ENCODE assay signal across 1 cellular context in the genomic region with DNA sequence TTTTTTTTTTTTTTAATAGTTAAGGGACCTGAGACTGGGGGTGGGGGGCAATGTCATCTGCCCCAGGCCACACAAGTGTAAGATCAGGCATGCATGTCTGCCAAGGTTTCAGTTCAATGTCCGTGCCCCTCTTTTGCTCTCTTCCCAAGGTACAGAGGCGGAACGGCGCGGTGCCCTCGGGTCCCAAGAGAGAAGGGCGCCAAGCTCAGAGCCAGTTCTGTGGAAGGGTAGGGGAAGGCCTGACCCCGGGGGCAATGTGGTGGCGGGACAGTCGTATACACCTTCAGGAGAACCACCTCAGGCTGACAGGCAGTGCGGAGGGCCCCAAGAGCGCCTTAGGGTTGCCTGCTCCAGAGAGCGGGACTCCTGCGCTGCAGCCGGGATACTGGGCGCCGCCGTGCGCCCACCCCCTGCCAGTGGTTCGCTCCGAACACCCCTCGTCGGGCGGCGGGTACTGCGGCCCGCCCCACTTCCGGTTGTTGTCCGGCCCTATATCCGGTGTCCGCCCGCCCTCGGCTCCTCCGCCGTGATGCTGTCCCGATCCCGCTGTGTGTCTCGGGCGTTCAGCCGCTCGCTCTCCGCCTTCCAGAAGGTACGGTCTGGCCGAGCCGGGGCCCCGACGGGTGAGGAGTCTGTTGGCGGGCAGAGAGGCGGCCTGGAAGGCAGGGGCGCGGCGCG.
TF ChIP-seq lines count a peak whose summit lies in the region.

A gene (plus strand): TSS at position 492 of the 678 bp plus-strand sequence. CDS start 38 bp downstream, at position 530.

TF ChIP-seq in K562, 482 proteins besides CTCF, POLR2A, EP300 and RAD21 (continued from another document and continues in another):
- TF ChIP-seq, protein P1, sequence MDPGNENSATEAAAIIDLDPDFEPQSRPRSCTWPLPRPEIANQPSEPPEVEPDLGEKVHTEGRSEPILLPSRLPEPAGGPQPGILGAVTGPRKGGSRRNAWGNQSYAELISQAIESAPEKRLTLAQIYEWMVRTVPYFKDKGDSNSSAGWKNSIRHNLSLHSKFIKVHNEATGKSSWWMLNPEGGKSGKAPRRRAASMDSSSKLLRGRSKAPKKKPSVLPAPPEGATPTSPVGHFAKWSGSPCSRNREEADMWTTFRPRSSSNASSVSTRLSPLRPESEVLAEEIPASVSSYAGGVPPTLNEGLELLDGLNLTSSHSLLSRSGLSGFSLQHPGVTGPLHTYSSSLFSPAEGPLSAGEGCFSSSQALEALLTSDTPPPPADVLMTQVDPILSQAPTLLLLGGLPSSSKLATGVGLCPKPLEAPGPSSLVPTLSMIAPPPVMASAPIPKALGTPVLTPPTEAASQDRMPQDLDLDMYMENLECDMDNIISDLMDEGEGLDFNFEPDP (CRISPR knock-in tag; IDR thresholded peaks at IDR 0.05), result no peak
- TF ChIP-seq, protein P2, sequence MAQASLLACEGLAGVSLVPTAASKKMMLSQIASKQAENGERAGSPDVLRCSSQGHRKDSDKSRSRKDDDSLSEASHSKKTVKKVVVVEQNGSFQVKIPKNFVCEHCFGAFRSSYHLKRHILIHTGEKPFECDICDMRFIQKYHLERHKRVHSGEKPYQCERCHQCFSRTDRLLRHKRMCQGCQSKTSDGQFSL (CRISPR knock-in tag; IDR thresholded peaks at IDR 0.05), result no peak
- TF ChIP-seq, protein P2 (tag; IDR thresholded peaks at IDR 0.05), result no peak
- TF ChIP-seq, protein P3, sequence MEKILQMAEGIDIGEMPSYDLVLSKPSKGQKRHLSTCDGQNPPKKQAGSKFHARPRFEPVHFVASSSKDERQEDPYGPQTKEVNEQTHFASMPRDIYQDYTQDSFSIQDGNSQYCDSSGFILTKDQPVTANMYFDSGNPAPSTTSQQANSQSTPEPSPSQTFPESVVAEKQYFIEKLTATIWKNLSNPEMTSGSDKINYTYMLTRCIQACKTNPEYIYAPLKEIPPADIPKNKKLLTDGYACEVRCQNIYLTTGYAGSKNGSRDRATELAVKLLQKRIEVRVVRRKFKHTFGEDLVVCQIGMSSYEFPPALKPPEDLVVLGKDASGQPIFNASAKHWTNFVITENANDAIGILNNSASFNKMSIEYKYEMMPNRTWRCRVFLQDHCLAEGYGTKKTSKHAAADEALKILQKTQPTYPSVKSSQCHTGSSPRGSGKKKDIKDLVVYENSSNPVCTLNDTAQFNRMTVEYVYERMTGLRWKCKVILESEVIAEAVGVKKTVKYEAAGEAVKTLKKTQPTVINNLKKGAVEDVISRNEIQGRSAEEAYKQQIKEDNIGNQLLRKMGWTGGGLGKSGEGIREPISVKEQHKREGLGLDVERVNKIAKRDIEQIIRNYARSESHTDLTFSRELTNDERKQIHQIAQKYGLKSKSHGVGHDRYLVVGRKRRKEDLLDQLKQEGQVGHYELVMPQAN (IDR thresholded peaks at IDR 0.05; ENCODE audit: borderline replicate concordance), result no peak
- TF ChIP-seq PML (IDR thresholded peaks at IDR 0.05; ENCODE audit: low read length), result peak; percentile 30; the same call in 1 of the 2 replicates
- no peak for TF ChIP-seq ZNF174 (CRISPR knock-in tag; IDR thresholded peaks at IDR 0.05)
- peak; percentile 95 for TF ChIP-seq BHLHE40 (IDR thresholded peaks at IDR 0.05; ENCODE audit: low read length)
- TF ChIP-seq FOXA3 (CRISPR knock-in tag; conservative IDR thresholded peaks at IDR 0.05 in 1 of 2, IDR thresholded peaks at IDR 0.05 in 1 of 2), result no peak
- TF ChIP-seq, protein P4, sequence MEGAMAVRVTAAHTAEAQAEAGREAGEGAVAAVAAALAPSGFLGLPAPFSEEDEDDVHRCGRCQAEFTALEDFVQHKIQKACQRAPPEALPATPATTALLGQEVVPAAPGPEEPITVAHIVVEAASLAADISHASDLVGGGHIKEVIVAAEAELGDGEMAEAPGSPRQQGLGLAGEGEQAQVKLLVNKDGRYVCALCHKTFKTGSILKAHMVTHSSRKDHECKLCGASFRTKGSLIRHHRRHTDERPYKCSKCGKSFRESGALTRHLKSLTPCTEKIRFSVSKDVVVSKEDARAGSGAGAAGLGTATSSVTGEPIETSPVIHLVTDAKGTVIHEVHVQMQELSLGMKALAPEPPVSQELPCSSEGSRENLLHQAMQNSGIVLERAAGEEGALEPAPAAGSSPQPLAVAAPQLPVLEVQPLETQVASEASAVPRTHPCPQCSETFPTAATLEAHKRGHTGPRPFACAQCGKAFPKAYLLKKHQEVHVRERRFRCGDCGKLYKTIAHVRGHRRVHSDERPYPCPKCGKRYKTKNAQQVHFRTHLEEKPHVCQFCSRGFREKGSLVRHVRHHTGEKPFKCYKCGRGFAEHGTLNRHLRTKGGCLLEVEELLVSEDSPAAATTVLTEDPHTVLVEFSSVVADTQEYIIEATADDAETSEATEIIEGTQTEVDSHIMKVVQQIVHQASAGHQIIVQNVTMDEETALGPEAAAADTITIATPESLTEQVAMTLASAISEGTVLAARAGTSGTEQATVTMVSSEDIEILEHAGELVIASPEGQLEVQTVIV (CRISPR knock-in tag; IDR thresholded peaks at IDR 0.05; ENCODE audit: borderline replicate concordance), result no peak
- TF ChIP-seq, protein P5, sequence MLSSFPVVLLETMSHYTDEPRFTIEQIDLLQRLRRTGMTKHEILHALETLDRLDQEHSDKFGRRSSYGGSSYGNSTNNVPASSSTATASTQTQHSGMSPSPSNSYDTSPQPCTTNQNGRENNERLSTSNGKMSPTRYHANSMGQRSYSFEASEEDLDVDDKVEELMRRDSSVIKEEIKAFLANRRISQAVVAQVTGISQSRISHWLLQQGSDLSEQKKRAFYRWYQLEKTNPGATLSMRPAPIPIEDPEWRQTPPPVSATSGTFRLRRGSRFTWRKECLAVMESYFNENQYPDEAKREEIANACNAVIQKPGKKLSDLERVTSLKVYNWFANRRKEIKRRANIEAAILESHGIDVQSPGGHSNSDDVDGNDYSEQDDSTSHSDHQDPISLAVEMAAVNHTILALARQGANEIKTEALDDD (IDR thresholded peaks at IDR 0.05), result no peak
- no peak for TF ChIP-seq ZNF584 (CRISPR knock-in tag; IDR thresholded peaks at IDR 0.05; ENCODE audit: low read depth)
- TF ChIP-seq FOXK2 (conservative IDR thresholded peaks at IDR 0.05 in 1 of 2, IDR thresholded peaks at IDR 0.05 in 1 of 2; ENCODE audit: low read depth in 2 of 2), result peak in 1 of 2 experiments; percentile 99; a peak in 2 of 4 replicates
- TF ChIP-seq, protein P6, sequence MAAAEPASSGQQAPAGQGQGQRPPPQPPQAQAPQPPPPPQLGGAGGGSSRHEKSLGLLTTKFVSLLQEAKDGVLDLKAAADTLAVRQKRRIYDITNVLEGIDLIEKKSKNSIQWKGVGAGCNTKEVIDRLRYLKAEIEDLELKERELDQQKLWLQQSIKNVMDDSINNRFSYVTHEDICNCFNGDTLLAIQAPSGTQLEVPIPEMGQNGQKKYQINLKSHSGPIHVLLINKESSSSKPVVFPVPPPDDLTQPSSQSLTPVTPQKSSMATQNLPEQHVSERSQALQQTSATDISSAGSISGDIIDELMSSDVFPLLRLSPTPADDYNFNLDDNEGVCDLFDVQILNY (CRISPR knock-in tag; IDR thresholded peaks at IDR 0.05), result no peak
- TF ChIP-seq, protein P7, sequence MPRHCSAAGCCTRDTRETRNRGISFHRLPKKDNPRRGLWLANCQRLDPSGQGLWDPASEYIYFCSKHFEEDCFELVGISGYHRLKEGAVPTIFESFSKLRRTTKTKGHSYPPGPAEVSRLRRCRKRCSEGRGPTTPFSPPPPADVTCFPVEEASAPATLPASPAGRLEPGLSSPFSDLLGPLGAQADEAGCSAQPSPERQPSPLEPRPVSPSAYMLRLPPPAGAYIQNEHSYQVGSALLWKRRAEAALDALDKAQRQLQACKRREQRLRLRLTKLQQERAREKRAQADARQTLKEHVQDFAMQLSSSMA (CRISPR knock-in tag; IDR thresholded peaks at IDR 0.05), result no peak
- TF ChIP-seq KLF1 (tag; IDR thresholded peaks at IDR 0.05), result no peak
- no peak for TF ChIP-seq ZNF217 (CRISPR knock-in tag; IDR thresholded peaks at IDR 0.05)
- no peak for TF ChIP-seq ARID2 (IDR thresholded peaks at IDR 0.05)
- TF ChIP-seq NCOA4 (IDR thresholded peaks at IDR 0.05; ENCODE audit: partially characterized antibody), result no peak
- no peak for TF ChIP-seq RFX5 (IDR thresholded peaks at IDR 0.05; ENCODE audit: low read depth, low read length)
- TF ChIP-seq EGR1 (conservative IDR thresholded peaks at IDR 0.05), result no peak
- no peak for TF ChIP-seq NFATC3 (IDR thresholded peaks at IDR 0.05)
- no peak for TF ChIP-seq HDGF (IDR thresholded peaks at IDR 0.05)
- TF ChIP-seq, protein P8, sequence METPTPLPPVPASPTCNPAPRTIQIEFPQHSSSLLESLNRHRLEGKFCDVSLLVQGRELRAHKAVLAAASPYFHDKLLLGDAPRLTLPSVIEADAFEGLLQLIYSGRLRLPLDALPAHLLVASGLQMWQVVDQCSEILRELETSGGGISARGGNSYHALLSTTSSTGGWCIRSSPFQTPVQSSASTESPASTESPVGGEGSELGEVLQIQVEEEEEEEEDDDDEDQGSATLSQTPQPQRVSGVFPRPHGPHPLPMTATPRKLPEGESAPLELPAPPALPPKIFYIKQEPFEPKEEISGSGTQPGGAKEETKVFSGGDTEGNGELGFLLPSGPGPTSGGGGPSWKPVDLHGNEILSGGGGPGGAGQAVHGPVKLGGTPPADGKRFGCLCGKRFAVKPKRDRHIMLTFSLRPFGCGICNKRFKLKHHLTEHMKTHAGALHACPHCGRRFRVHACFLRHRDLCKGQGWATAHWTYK (CRISPR knock-in tag; IDR thresholded peaks at IDR 0.05), result no peak
- no peak for TF ChIP-seq NUFIP1 (IDR thresholded peaks at IDR 0.05; ENCODE audit: partially characterized antibody)
- TF ChIP-seq NR4A1 (CRISPR knock-in tag; IDR thresholded peaks at IDR 0.05), result no peak
- peak; percentile 62; the same call in 1 of the 2 replicates for TF ChIP-seq NR4A1 (tag; IDR thresholded peaks at IDR 0.05)
- TF ChIP-seq CREB1 (IDR thresholded peaks at IDR 0.05), result no peak; the same call in 1 of the 2 replicates
- TF ChIP-seq CREB1 (CRISPR knock-in tag; IDR thresholded peaks at IDR 0.05), result no peak
- no peak for TF ChIP-seq CCAR2 (IDR thresholded peaks at IDR 0.05; ENCODE audit: low read depth, low read length)
- TF ChIP-seq, protein P9, sequence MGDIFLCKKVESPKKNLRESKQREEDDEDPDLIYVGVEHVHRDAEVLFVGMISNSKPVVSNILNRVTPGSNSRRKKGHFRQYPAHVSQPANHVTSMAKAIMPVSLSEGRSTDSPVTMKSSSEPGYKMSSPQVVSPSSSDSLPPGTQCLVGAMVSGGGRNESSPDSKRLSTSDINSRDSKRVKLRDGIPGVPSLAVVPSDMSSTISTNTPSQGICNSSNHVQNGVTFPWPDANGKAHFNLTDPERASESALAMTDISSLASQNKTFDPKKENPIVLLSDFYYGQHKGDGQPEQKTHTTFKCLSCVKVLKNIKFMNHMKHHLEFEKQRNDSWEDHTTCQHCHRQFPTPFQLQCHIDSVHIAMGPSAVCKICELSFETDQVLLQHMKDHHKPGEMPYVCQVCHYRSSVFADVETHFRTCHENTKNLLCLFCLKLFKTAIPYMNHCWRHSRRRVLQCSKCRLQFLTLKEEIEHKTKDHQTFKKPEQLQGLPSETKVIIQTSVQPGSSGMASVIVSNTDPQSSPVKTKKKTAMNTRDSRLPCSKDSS (IDR thresholded peaks at IDR 0.05; ENCODE audit: low read depth, partially characterized antibody), result no peak
- no peak for TF ChIP-seq ZEB2 (IDR thresholded peaks at IDR 0.05)
- TF ChIP-seq POLR3G (IDR thresholded peaks at IDR 0.05; ENCODE audit: extremely low read depth, insufficient read length, insufficient replicate concordance), result no peak
- TF ChIP-seq ZKSCAN8 (CRISPR knock-in tag; IDR thresholded peaks at IDR 0.05), result no peak
- TF ChIP-seq, protein P10, sequence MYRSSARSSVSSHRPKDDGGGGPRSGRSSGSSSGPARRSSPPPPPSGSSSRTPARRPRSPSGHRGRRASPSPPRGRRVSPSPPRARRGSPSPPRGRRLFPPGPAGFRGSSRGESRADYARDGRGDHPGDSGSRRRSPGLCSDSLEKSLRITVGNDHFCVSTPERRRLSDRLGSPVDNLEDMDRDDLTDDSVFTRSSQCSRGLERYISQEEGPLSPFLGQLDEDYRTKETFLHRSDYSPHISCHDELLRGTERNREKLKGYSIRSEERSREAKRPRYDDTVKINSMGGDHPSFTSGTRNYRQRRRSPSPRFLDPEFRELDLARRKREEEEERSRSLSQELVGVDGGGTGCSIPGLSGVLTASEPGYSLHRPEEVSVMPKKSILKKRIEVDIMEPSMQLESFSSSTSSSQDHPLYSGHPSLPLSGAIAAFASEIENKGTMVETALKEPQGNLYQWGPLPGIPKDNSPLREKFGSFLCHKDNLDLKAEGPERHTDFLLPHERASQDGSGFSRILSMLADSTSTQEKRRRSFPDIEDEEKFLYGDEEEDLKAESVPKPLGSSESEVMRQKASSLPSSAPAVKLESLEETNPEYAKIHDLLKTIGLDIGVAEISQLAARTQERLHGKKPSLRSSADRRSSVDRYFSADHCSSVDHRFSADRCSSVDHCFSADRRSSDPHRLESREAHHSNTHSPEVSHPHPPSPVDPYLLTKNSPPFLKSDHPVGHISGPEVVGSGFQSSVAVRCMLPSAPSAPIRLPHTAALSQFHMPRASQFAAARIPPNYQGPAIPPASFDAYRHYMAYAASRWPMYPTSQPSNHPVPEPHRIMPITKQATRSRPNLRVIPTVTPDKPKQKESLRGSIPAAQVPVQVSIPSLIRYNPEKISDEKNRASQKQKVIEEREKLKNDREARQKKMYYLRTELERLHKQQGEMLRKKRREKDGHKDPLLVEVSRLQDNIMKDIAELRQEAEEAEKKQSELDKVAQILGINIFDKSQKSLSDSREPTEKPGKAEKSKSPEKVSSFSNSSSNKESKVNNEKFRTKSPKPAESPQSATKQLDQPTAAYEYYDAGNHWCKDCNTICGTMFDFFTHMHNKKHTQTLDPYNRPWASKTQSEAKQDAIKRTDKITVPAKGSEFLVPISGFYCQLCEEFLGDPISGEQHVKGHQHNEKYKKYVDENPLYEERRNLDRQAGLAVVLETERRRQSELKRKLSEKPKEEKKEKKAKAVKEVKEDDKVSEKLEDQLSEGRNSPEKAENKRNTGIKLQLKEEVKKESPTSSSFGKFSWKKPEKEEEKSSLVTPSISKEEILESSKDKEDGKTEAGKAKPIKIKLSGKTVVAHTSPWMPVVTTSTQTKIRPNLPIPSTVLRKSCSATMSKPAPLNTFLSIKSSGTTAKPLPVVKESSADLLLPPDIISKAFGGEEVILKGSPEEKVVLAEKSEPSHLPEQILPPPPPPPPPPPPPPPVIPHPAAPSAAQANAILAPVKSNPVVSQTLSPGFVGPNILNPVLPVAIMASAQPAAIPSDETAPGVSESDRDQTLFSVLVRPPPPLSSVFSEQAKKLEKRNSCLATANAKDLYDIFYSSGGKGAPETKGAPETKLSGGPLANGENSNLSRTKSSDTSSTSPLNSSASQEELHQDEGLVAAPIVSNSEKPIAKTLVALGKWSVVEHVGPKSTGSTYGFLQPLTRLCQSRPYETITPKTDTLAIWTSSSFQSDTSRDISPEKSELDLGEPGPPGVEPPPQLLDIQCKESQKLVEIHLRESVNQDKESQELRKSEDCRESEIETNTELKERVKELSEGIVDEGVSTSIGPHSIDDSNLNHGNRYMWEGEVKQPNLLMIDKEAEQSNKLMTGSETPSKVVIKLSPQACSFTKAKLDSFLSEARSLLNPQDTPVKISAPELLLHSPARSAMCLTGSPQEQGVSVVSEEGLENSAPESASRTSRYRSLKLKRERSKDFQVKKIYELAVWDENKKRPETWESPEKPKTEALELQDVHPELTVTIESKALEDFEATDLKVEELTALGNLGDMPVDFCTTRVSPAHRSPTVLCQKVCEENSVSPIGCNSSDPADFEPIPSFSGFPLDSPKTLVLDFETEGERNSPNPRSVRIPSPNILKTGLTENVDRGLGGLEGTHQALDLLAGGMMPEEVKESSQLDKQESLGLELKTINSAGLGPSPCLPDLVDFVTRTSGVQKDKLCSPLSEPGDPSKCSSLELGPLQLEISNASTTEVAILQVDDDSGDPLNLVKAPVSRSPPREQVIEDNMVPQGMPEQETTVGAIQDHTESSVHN (IDR thresholded peaks at IDR 0.05; ENCODE audit: borderline replicate concordance in 1 of 2, low read depth in 1 of 2), result no peak
- TF ChIP-seq FOXK1 (CRISPR knock-in tag; IDR thresholded peaks at IDR 0.05; ENCODE audit: borderline replicate concordance), result no peak
- 0 out of 2 replicates have a peak, but pooled peaks have one; percentile 9 for TF ChIP-seq ARID1B (IDR thresholded peaks at IDR 0.05)
